9 cellular contexts compared by ENCODE assay signal in the genomic region with DNA sequence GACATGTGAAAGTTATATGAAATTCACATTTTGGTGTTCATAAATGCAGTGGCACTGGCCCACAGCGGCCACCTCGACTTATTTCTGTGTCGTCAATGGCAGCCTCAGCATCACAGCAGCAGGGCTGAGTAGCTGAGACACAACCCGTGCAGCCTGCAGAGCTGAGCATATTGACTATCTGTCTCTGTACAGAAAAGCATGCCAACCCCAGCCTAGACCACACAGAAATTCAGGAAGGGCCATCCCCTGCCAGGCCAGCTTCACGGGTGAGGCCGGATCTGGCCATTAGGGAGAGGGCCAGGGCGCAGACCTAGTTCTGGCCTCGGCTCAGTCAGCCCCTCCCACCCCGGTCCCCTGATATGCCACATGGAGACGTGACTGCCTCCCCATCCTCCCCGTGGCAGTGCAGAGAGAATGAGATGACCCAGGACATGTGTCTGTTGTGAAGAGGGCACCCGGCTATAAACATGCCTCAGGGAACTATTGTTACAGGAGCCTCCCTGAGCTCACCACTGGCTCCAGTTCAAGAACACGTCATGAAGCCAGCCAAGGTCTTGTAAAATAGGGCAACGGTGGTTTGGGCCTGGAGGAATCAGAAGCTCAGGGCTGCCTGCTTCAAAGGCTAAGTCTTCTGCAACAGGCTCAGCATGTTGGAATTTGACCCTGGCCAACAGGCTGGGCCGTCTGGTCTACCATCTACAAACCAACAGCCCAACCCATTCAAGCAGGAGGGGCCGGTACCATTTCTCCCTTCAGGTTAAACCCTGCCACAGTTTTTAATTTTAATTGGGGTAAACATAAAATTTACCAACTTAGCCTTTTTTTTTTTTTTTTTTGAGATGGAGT. TPM values are rescaled to one million over a fixed set of nuclear protein-coding genes. Genes with fewer than 3 reads are reported as not detected.
DNase-seq lines count a peak whose midpoint lies in the region; ATAC-seq lines count a peak whose summit lies in the region.
"Had no signal": no experiment of that assay in that cellular context is flagged by ENCODE, and none has a peak within 500 bp of the region (broad histone marks: within the 10 kb centered on the region; RNA-seq: fewer than 3 reads in every experiment).

No MANE protein-coding gene starts in this region.

- H3K9me3 ChIP-seq in duodenal mucosa (ENCODE audit: control insufficient read depth in 1 of 2, low read length in 2 of 2) = no peaks in the 10 kb centered on the region
- H3K9me3 ChIP-seq in muscle layer of colon (ENCODE audit: low read length) = no peaks in the 10 kb centered on the region

- H3K4me1 Mint-ChIP-seq in immature natural killer cell = no peaks in the 10 kb centered on the region

- H3K9me3 Mint-ChIP-seq in immature natural killer cell = no peaks in the 10 kb centered on the region
- H3K9me3 Mint-ChIP-seq: dendritic cell treated with granulocyte-macrophage colony-stimulating factor and Interleukin-4, amounts not matched to agents 40 ng/mL and 50 ng/mL, for 4 days had no signal

- ATAC-seq in GM19328 (IDR thresholded peaks at IDR 0.05; ENCODE audit: unreplicated experiment) (no peak), GM21381 (IDR thresholded peaks at IDR 0.05; ENCODE audit: unreplicated experiment) (no peak), HG02870 (IDR thresholded peaks at IDR 0.05; ENCODE audit: unreplicated experiment) (no peak)

- H3K9ac ChIP-seq in duodenal mucosa (ENCODE audit: low read depth in 1 of 2, low read length in 2 of 2) = peak overlapping the region; percentile 18 to 48
- H3K9ac ChIP-seq in muscle layer of colon (ENCODE audit: low read length) = no peak overlapping the region

- H3K4me3 Mint-ChIP-seq in immature natural killer cell = no peak overlapping the region
- H3K4me3 Mint-ChIP-seq: dendritic cell treated with granulocyte-macrophage colony-stimulating factor and Interleukin-4, amounts not matched to agents 40 ng/mL and 50 ng/mL, for 4 days had no signal

- peaks cover 0 to 3% (median 2%) of the 10 kb centered on the region in 3 donors for H3K27me3 Mint-ChIP-seq in immature natural killer cell (ENCODE audit: low read depth in 3 of 3)
- H3K27me3 Mint-ChIP-seq: dendritic cell treated with granulocyte-macrophage colony-stimulating factor and Interleukin-4, amounts not matched to agents 40 ng/mL and 50 ng/mL, for 4 days had no signal

- peak overlapping the region; percentile 68 for H3K27ac ChIP-seq in duodenal mucosa (ENCODE audit: low read depth, low read length)
- peak overlapping the region; percentile 70 for H3K27ac ChIP-seq in muscle layer of colon (ENCODE audit: low read depth, low read length)

- no peak overlapping the region for H3K27ac Mint-ChIP-seq in immature natural killer cell

- H3K36me3 ChIP-seq in duodenal mucosa (ENCODE audit: control insufficient read depth in 1 of 2, insufficient read depth in 2 of 2, low read length in 2 of 2) = no peaks in the 10 kb centered on the region
- no peaks in the 10 kb centered on the region for H3K36me3 ChIP-seq in muscle layer of colon (ENCODE audit: insufficient read depth, low read length)

- H3K4me3 ChIP-seq in duodenal mucosa (ENCODE audit: low read depth in 1 of 2, low read length in 2 of 2) = no peak overlapping the region
- no peak overlapping the region for H3K4me3 ChIP-seq in muscle layer of colon (ENCODE audit: low read depth in 1 of 2, low read length in 2 of 2)

- H3K27me3 ChIP-seq in duodenal mucosa (ENCODE audit: control insufficient read depth in 1 of 2, insufficient read depth in 2 of 2, low read length in 2 of 2) (no peaks in the 10 kb centered on the region), muscle layer of colon (ENCODE audit: control insufficient read depth in 1 of 2, insufficient read depth in 2 of 2, low read length in 2 of 2) (no peaks in the 10 kb centered on the region)

- peaks cover 31 to 40% of the 10 kb centered on the region in 2 donors for H3K4me1 ChIP-seq in duodenal mucosa (ENCODE audit: control insufficient read depth in 1 of 2, insufficient read depth in 2 of 2, low read length in 2 of 2)
- H3K4me1 ChIP-seq in muscle layer of colon (ENCODE audit: insufficient read depth, low read length) = peaks cover 22% of the 10 kb centered on the region

- DNase-seq in DMS79 (lab: John Stamatoyannopoulos, UW) (peak; percentile 17), NCI-H69 (lab: John Stamatoyannopoulos, UW) (peak; percentile 99), immature natural killer cell (no peak)

- H3K36me3 Mint-ChIP-seq in immature natural killer cell = no peaks in the 10 kb centered on the region

RNA-seq across cellular contexts. Expression of gene SCARB1, which starts 25.5 kb away (rescaled TPM):
- 10 to 100 TPM in 1 of 3 donors, 1 to 10 TPM in 2; 1.3 to 10.5 (median 2.4) TPM for polyA plus RNA-seq in immature natural killer cell

Comparison
In these comparisons a context has a peak if more than half of its experiments do, and no peak if none do; other contexts are left out.
1. DNase-seq: peak in DMS79 (single experiment) and NCI-H69 (single experiment); none in immature natural killer cell (0 of 3).